1 cellular context compared by ENCODE assay signal in genomic region chr3:156554842-156555687, GRCh38.
TF ChIP-seq lines count a peak whose summit lies in the region.

SSR3 (minus strand) TSS chr3:156555117; CDS start chr3:156555089, 28 bp downstream.

TF ChIP-seq in HepG2, 621 proteins besides CTCF, POLR2A, EP300 and RAD21 (continued from another document and continues in another):
- TF ChIP-seq HIC2 (CRISPR knock-in tag; IDR thresholded peaks at IDR 0.05; ENCODE audit: low read depth) (no peak), ZBTB10 (CRISPR knock-in tag; IDR thresholded peaks at IDR 0.05; ENCODE audit: borderline replicate concordance) (0 out of 2 replicates have a peak, but pooled peaks have one; percentile 6), MEIS1 (CRISPR knock-in tag; IDR thresholded peaks at IDR 0.05; ENCODE audit: borderline replicate concordance) (no peak; the same call in 1 of the 2 replicates), AKAP8 (CRISPR knock-in tag; IDR thresholded peaks at IDR 0.05) (no peak), NONO (IDR thresholded peaks at IDR 0.05) (no peak), NONO (CRISPR knock-in tag; conservative IDR thresholded peaks at IDR 0.05) (peak; percentile 73), ZBED4 (CRISPR knock-in tag; IDR thresholded peaks at IDR 0.05; ENCODE audit: borderline replicate concordance) (no peak; the same call in 1 of the 2 replicates), SIN3B (IDR thresholded peaks at IDR 0.05; ENCODE audit: low read length) (no peak), HOXA9 (CRISPR knock-in tag; IDR thresholded peaks at IDR 0.05; ENCODE audit: borderline replicate concordance) (no peak), WIZ (CRISPR knock-in tag; IDR thresholded peaks at IDR 0.05) (0 out of 2 replicates have a peak, but pooled peaks have one; percentile 29), PTBP1 (IDR thresholded peaks at IDR 0.05; ENCODE audit: low read depth, low read length, poor library complexity, severe bottlenecking) (no peak), RFX3 (CRISPR knock-in tag; IDR thresholded peaks at IDR 0.05) (no peak), ZNF678 (CRISPR knock-in tag; IDR thresholded peaks at IDR 0.05) (no peak), CREB1 (IDR thresholded peaks at IDR 0.05) (peak; percentile 83), CREB1 (CRISPR knock-in tag; IDR thresholded peaks at IDR 0.05) (peak; percentile 89), ZBTB40 (IDR thresholded peaks at IDR 0.05) (peak; percentile 100), ZBTB40 (CRISPR knock-in tag; IDR thresholded peaks at IDR 0.05) (peak; percentile 100), ZNF816 (CRISPR knock-in tag; IDR thresholded peaks at IDR 0.05; ENCODE audit: borderline replicate concordance) (peak; percentile 68; the same call in 1 of the 2 replicates), SP1 (IDR thresholded peaks at IDR 0.05) (no peak), SP1 (CRISPR knock-in tag; IDR thresholded peaks at IDR 0.05) (peak; percentile 84), ZNF256 (CRISPR knock-in tag; conservative IDR thresholded peaks at IDR 0.05) (no peak), USF2 (IDR thresholded peaks at IDR 0.05; ENCODE audit: low read depth, low read length) (peak; percentile 93), USF2 (CRISPR knock-in tag; IDR thresholded peaks at IDR 0.05; ENCODE audit: borderline replicate concordance) (peak; percentile 99), ZNF264 (CRISPR knock-in tag; IDR thresholded peaks at IDR 0.05) (no peak), DNMT1 (CRISPR knock-in tag; IDR thresholded peaks at IDR 0.05) (0 out of 2 replicates have a peak, but pooled peaks have one; percentile 81), ZNF253 (CRISPR knock-in tag; IDR thresholded peaks at IDR 0.05; ENCODE audit: borderline replicate concordance) (no peak), POLR2G (IDR thresholded peaks at IDR 0.05; ENCODE audit: low read depth, low read length) (peak; percentile 91), ZBTB14 (CRISPR knock-in tag; IDR thresholded peaks at IDR 0.05) (no peak), ZNF580 (CRISPR knock-in tag; IDR thresholded peaks at IDR 0.05; ENCODE audit: borderline replicate concordance, low read depth) (no peak), PLSCR1 (CRISPR knock-in tag; IDR thresholded peaks at IDR 0.05; ENCODE audit: borderline replicate concordance) (no peak), ZNF800 (CRISPR knock-in tag; IDR thresholded peaks at IDR 0.05) (no peak)
